In genomic region chr16:69921125-69921524, GRCh38 we compare ENCODE assay signal across 15 cellular contexts. TPM values are rescaled to one million over a fixed set of nuclear protein-coding genes. Genes with fewer than 3 reads are reported as not detected.
DNase-seq lines count a peak whose midpoint lies in the region; ATAC-seq and TF ChIP-seq lines count a peak whose summit lies in the region.
"Had no signal": no experiment of that assay in that cellular context is flagged by ENCODE, and none has a peak within 500 bp of the region (broad histone marks: within the 10 kb centered on the region; RNA-seq: fewer than 3 reads in every experiment).

No MANE protein-coding gene starts in this region.

- H3K27me3 Mint-ChIP-seq in nephron (ENCODE audit: low read depth): no peaks in the 10 kb centered on the region

- peak; percentile 29 for ATAC-seq in thoracic aorta (ENCODE audit: insufficient number of reproducible peaks, low FRiP score, low read depth)

- H3K9me3 Mint-ChIP-seq in nephron: no peaks in the 10 kb centered on the region
- H3K9me3 Mint-ChIP-seq: HFFc6, immature natural killer cell, neural progenitor cell had no signal

- H3K27me3 ChIP-seq in thoracic aorta (replicated peaks; ENCODE audit: insufficient read depth): no peaks in the 10 kb centered on the region
- H3K27me3 ChIP-seq: neural progenitor cell, stomach had no signal

- peaks cover 46 to 78% of the 10 kb centered on the region in 2 donors for H3K4me1 ChIP-seq in thoracic aorta (ENCODE audit: control insufficient read depth in 1 of 2, low read depth in 2 of 2)

- H3K4me3 Mint-ChIP-seq in nephron: no peak overlapping the region
- H3K4me3 Mint-ChIP-seq: HFFc6, immature natural killer cell, neural progenitor cell had no signal

- H3K27ac Mint-ChIP-seq in nephron: peak overlapping the region; percentile 12 to 56 (median 21)
- H3K27ac Mint-ChIP-seq: HFFc6, immature natural killer cell, neural progenitor cell had no signal

- no peaks in the 10 kb centered on the region for H3K36me3 ChIP-seq in thoracic aorta
- H3K36me3 ChIP-seq: neural progenitor cell had no signal

- H3K4me1 Mint-ChIP-seq in nephron: peaks cover 42% of the 10 kb centered on the region
- H3K4me1 Mint-ChIP-seq: immature natural killer cell had no signal

- TF ChIP-seq CTCF in coronary artery (IDR thresholded peaks at IDR 0.05) (no peak), nephron (IDR thresholded peaks at IDR 0.05; ENCODE audit: unreplicated experiment in 3 of 3) (no peak), thoracic aorta (IDR thresholded peaks at IDR 0.05) (no peak)

- no peaks in the 10 kb centered on the region for H3K9me3 ChIP-seq in thoracic aorta
- H3K9me3 ChIP-seq: stomach had no signal

- no peak overlapping the region for H3K4me3 ChIP-seq in coronary artery
- peak overlapping the region; percentile 10 for H3K4me3 ChIP-seq in thoracic aorta
- H3K4me3 ChIP-seq: neural progenitor cell, stomach had no signal

- H3K27ac ChIP-seq in coronary artery: peak overlapping the region; percentile 75 to 84
- H3K27ac ChIP-seq in thoracic aorta: peak overlapping the region; percentile 84 to 96
- H3K27ac ChIP-seq: neural progenitor cell, stomach had no signal

- H3K36me3 Mint-ChIP-seq in nephron (ENCODE audit: low read depth): peaks cover 8% of the 10 kb centered on the region

- DNase-seq in RPMI7951 (ENCODE audit: low read depth) (peak; percentile 56), coronary artery (ENCODE audit: low spot score) (no peak), thoracic aorta (ENCODE audit: low spot score) (no peak), SW 1271 (lab: John Stamatoyannopoulos, UW) (no peak), T-helper 1 cell (no peak)
- DNase-seq in activated effector memory CD4-positive, alpha-beta T cell treated with anti-CD3 and anti-CD28 coated beads, Interleukin-2, amount 50 U/mL, for 16 hours: no peak
- DNase-seq: activated CD4-positive, CD25-positive, alpha-beta regulatory T cell; GF-D8; HFFc6; immature natural killer cell; NCI-H446; SHP77 treated with DMSO at 0.1 percent for 48 hours; stomach had no signal

RNA-seq across cellular contexts. Expression of gene CLEC18A, which starts 30.0 kb away (rescaled TPM):
- under 0.01 and 0.10 TPM in 2 replicates for total RNA-seq in RPMI7951 (2014; rRNA removed; shearing (Covaris generic))
- 10 to 100 TPM; 12.4 to 21.9 TPM for total RNA-seq in thoracic aorta

Comparison
In these comparisons a context has a peak if more than half of its experiments do, and no peak if none do; other contexts are left out.
1. RNA of gene CLEC18A, which starts 30.0 kb away (total RNA-seq): 12.4 to 21.9 TPM in thoracic aorta; under 0.01 to 0.10 TPM in RPMI7951; every median in the first group is over 10 times any median in the second.